Comparison of ENCODE assay signal across 8 cellular contexts in genomic region chr12:92141585-92142244, GRCh38. TPM values are rescaled to one million over a fixed set of nuclear protein-coding genes. Genes with fewer than 3 reads are reported as not detected.
DNase-seq lines count a peak whose midpoint lies in the region; ATAC-seq and TF ChIP-seq lines count a peak whose summit lies in the region.

No MANE protein-coding gene starts in this region.

- DNase-seq in NCI-H2171 treated with DMSO at 0.1 percent for 48 hours (lab: John Stamatoyannopoulos, UW), result peak; percentile 34
- DNase-seq in NCI-H2171 (lab: John Stamatoyannopoulos, UW), result no peak
- no peak for DNase-seq in SJSA1 (ENCODE audit: low read depth in 1 of 2, low spot score in 2 of 2)
- DNase-seq in fibroblast of the aortic adventitia (ENCODE audit: low read depth), result peak; percentile 26
- no peak for DNase-seq in NCI-H774 (lab: John Stamatoyannopoulos, UW)
- no peak for DNase-seq in NCI-H1092 (lab: John Stamatoyannopoulos, UW)

- H3K4me1 ChIP-seq in SJSA1 (replicated peaks), result peaks cover 59% of the 10 kb centered on the region
- H3K4me1 ChIP-seq in skeletal muscle satellite cell (ENCODE audit: control insufficient read depth, insufficient read depth, low read length), result peaks cover 33% of the 10 kb centered on the region

- no peaks in the 10 kb centered on the region for H3K9me3 ChIP-seq in SJSA1 (replicated peaks)
- H3K9me3 ChIP-seq in skeletal muscle satellite cell (replicated peaks; ENCODE audit: low read length), result no peaks in the 10 kb centered on the region

- peak overlapping the region; percentile 96 for H3K9ac ChIP-seq in skeletal muscle satellite cell (ENCODE audit: low read depth, low read length)

- no peak overlapping the region for H3K27ac ChIP-seq in SJSA1

- H3K4me2 ChIP-seq in skeletal muscle satellite cell (ENCODE audit: low read length), result peak overlapping the region; percentile 83

- H3K27me3 ChIP-seq in SJSA1 (replicated peaks), result no peaks in the 10 kb centered on the region
- no peaks in the 10 kb centered on the region for H3K27me3 ChIP-seq in skeletal muscle satellite cell (ENCODE audit: control insufficient read depth, insufficient read depth, low read length)

- ATAC-seq in GM19463 (IDR thresholded peaks at IDR 0.05; ENCODE audit: unreplicated experiment), result no peak

- H3K4me3 ChIP-seq in SJSA1 (peak overlapping the region; percentile 84), fibroblast of the aortic adventitia (ENCODE audit: low read depth, low read length) (peak overlapping the region; percentile 92), skeletal muscle satellite cell (ENCODE audit: low read length) (peak overlapping the region; percentile 92)

- H3K36me3 ChIP-seq in SJSA1 (peaks cover 83% of the 10 kb centered on the region), skeletal muscle satellite cell (ENCODE audit: insufficient read depth, low read length) (peaks cover 33% of the 10 kb centered on the region)

- no peak for TF ChIP-seq CTCF in fibroblast of the aortic adventitia (IDR thresholded peaks at IDR 0.05; ENCODE audit: insufficient read depth, low read length)

RNA-seq across cellular contexts. Expression of gene BTG1, which starts 3.9 kb away (rescaled TPM):
- 4.8 and 6.2 TPM in 2 replicates for total RNA-seq in SJSA1 (2014; rRNA removed; shearing (Covaris generic))
- total RNA-seq in fibroblast of the aortic adventitia (ENCODE audit: low replicate concordance), result 10.5 and 16.8 TPM in 2 replicates
- 9.8 and 10.9 TPM in 2 replicates for total RNA-seq in skeletal muscle satellite cell (2012; rRNA removed)

Comparison
In these comparisons a context has a peak if more than half of its experiments do, and no peak if none do; other contexts are left out.
1. DNase-seq: peak in NCI-H2171 treated with DMSO at 0.1 percent for 48 hours (single experiment) and fibroblast of the aortic adventitia (single experiment); none in NCI-H2171 (single experiment), SJSA1 (0 of 2), NCI-H774 (single experiment) and NCI-H1092 (single experiment).
2. Peak in every context shown above with its lines, with median percentiles within 50 percentile points of each other: H3K4me3 ChIP-seq.